In genomic region chr7:140179339-140179738, GRCh38 we compare ENCODE assay signal across 27 cellular contexts.
"Had no signal": no experiment of that assay in that cellular context is flagged by ENCODE, and none has a peak within 500 bp of the region (broad histone marks: within the 10 kb centered on the region; RNA-seq: fewer than 3 reads in every experiment).

No MANE protein-coding gene starts in this region.

- ATAC-seq: activated CD4-positive, alpha-beta T cell treated with anti-CD3 and anti-CD28 coated beads for 36 hours; esophagus mucosa; left colon; pancreas had no signal

- H3K4me3 Mint-ChIP-seq: activated naive CD8-positive, alpha-beta T cell treated with anti-CD3 and anti-CD28 coated beads for 36 hours had no signal

- DNase-seq: activated B cell treated with CpG ODN at 0.5 μM for 24 hours; activated CD4-positive, alpha-beta T cell treated with anti-CD3 and anti-CD28 coated beads for 36 hours; activated CD4-positive, alpha-beta T cell treated with anti-CD3 and anti-CD28 coated beads, Interleukin-2, amount 50 U/mL, for 4 hours; activated CD8-positive, alpha-beta memory T cell treated with anti-CD3 and anti-CD28 coated beads, Interleukin-2, amount 50 U/mL, for 4 hours; activated gamma-delta T cell treated with Interleukin-2 at 50 U/mL for 16 hours; activated naive CD8-positive, alpha-beta T cell treated with anti-CD3 and anti-CD28 coated beads for 36 hours; activated T-cell treated with anti-CD3 and anti-CD28 coated beads, Interleukin-2, amount 50 U/mL, for 1 hour; adrenal gland; aorta; brain microvascular endothelial cell; cortex of kidney; foreskin fibroblast; head of caudate nucleus; hypothalamus; immature natural killer cell; kidney; left colon; mammary epithelial cell; nephron progenitor cell; pancreas; retina; stimulated activated naive CD4-positive, alpha-beta T cell treated with Interleukin-2 at 50 U/mL for 16 hours; T-helper 2 cell; transverse colon had no signal

- H3K9me3 ChIP-seq: adrenal gland, pancreas, prostate gland, transverse colon had no signal

- H3K36me3 ChIP-seq: adrenal gland, brain microvascular endothelial cell, pancreas, prostate gland, transverse colon had no signal

- H3K4me3 ChIP-seq: adrenal gland, pancreas, prostate gland, smooth muscle cell, transverse colon had no signal

- H3K4me2 ChIP-seq: smooth muscle cell had no signal

- H3K4me1 ChIP-seq: prostate gland had no signal

- H3K27ac Mint-ChIP-seq: activated B cell treated with CpG ODN at 0.5 μM for 24 hours; activated naive CD8-positive, alpha-beta T cell treated with anti-CD3 and anti-CD28 coated beads for 36 hours; nephron progenitor cell had no signal

- H3K27ac ChIP-seq: adrenal gland, brain microvascular endothelial cell, pancreas, prostate gland, transverse colon had no signal

- H3K9me3 Mint-ChIP-seq: activated B cell treated with CpG ODN at 0.5 μM for 24 hours, immature natural killer cell had no signal

- H3K36me3 Mint-ChIP-seq: immature natural killer cell had no signal

- H3K27me3 ChIP-seq: pancreas had no signal
